ENCODE assay signal across 8 cellular contexts in the genomic region with DNA sequence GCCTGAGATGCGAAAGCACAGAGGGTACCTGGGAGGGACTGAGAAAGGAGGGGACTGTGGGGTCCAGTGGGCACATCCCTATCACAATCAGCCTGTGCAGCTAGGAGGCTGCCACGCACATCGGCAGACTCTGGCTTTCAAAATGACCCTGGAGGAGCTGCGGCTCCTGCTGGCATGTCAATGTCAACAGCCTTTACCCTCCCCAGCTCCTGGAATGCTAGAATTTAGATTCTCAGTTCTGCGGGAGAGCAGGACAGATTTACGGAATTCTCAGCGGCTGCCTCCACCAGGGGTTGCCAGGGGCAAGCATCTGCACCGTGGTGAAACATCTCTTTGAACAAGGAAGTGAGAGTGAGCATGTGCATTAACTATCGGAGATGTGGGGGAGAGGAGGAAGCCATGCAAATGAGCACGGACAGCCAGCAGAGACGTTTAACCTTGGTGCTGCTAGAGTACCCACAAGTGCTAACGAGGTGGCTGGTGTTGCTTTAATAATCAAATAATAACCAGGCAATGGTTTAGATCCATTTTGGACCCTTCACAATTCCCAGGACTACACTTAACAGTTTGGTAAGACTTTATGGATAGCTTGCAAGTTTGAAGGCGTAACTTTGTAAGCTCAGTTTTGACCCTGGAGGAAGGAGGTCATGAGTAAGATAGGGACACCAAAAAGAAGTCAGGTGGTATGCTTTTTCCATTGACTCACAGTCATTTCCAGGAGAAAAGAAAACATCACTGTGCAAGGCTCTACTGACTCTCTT. TPM values are rescaled to one million over a fixed set of nuclear protein-coding genes. Genes with fewer than 3 reads are reported as not detected.
DNase-seq lines count a peak whose midpoint lies in the region; ATAC-seq and TF ChIP-seq lines count a peak whose summit lies in the region.

No MANE protein-coding gene starts in this region.

- no peaks in the 10 kb centered on the region for H3K9me3 Mint-ChIP-seq in natural killer cell

- no peaks in the 10 kb centered on the region for H3K27me3 Mint-ChIP-seq in natural killer cell (ENCODE audit: low read depth in 2 of 2)

- peak; percentile 92 for ATAC-seq in HG03378 (IDR thresholded peaks at IDR 0.05; ENCODE audit: unreplicated experiment)
- ATAC-seq in activated CD4-positive, CD25-positive, alpha-beta regulatory T cell treated with anti-CD3 and anti-CD28 coated beads, Interleukin-2, amount 50 U/mL, for 24 hours, result peak; percentile 88 to 89
- peak; percentile 89 to 94 (median 90) for ATAC-seq in natural killer cell

- peak overlapping the region; percentile 90 for H3K4me3 Mint-ChIP-seq in natural killer cell

- H3K36me3 ChIP-seq in duodenal mucosa (ENCODE audit: control insufficient read depth in 1 of 2, insufficient read depth in 2 of 2, low read length in 2 of 2) (peaks cover 5% of the 10 kb centered on the region in 2 donors), stomach smooth muscle (ENCODE audit: control insufficient read depth in 2 of 2, insufficient read depth in 2 of 2, low read length in 2 of 2) (no peaks in the 10 kb centered on the region)

- H3K9ac ChIP-seq in duodenal mucosa (ENCODE audit: low read depth in 1 of 2, low read length in 2 of 2), result peak overlapping the region; percentile 5 to 19
- H3K9ac ChIP-seq in stomach smooth muscle (ENCODE audit: low read length in 2 of 2), result peak overlapping the region; percentile 24 to 29

- peak overlapping the region; percentile 22 for H3K4me3 ChIP-seq in AG10803 (ENCODE audit: low read length)
- peak overlapping the region; percentile 42 to 48 for H3K4me3 ChIP-seq in duodenal mucosa (ENCODE audit: low read depth in 1 of 2, low read length in 2 of 2)
- H3K4me3 ChIP-seq in stomach smooth muscle (ENCODE audit: low read length in 2 of 2), result peak overlapping the region; percentile 31 to 54

- peaks cover 3 to 5% of the 10 kb centered on the region in 2 donors for H3K4me1 ChIP-seq in duodenal mucosa (ENCODE audit: control insufficient read depth in 1 of 2, insufficient read depth in 2 of 2, low read length in 2 of 2)
- H3K4me1 ChIP-seq in stomach smooth muscle (ENCODE audit: control insufficient read depth, insufficient read depth, low read length), result peaks cover 13% of the 10 kb centered on the region

- peak; percentile 52 for TF ChIP-seq CTCF in AG10803 (conservative IDR thresholded peaks at IDR 0.05; ENCODE audit: low read length)
- peak; percentile 39 for TF ChIP-seq CTCF in natural killer cell (IDR thresholded peaks at IDR 0.05)

- H3K36me3 Mint-ChIP-seq in natural killer cell, result no peaks in the 10 kb centered on the region

- peak; percentile 83 for DNase-seq in AG10803 (ENCODE audit: low read depth)
- peak; percentile 86 for DNase-seq in GM19238 (ENCODE audit: insufficient read length, low spot score)
- DNase-seq in natural killer cell, result peak; percentile 23
- no peak for DNase-seq in cortex of kidney (lab: John Stamatoyannopoulos, UW)

- H3K27ac ChIP-seq in duodenal mucosa (ENCODE audit: low read depth, low read length) (no peak overlapping the region), stomach smooth muscle (ENCODE audit: low read length) (no peak overlapping the region)

- H3K9me3 ChIP-seq in duodenal mucosa (ENCODE audit: control insufficient read depth in 1 of 2, low read length in 2 of 2) (no peaks in the 10 kb centered on the region), stomach smooth muscle (ENCODE audit: control insufficient read depth in 2 of 2, low read length in 2 of 2) (no peaks in the 10 kb centered on the region)

- H3K27me3 ChIP-seq in duodenal mucosa (ENCODE audit: control insufficient read depth in 1 of 2, insufficient read depth in 2 of 2, low read length in 2 of 2) (no peaks in the 10 kb centered on the region), stomach smooth muscle (ENCODE audit: control insufficient read depth in 1 of 2, insufficient read depth in 2 of 2, low read length in 2 of 2) (no peaks in the 10 kb centered on the region)

- peaks cover 60 to 64% of the 10 kb centered on the region in 2 donors for H3K4me1 Mint-ChIP-seq in natural killer cell

- H3K27ac Mint-ChIP-seq in natural killer cell, result peak overlapping the region; percentile 84 to 90

- intact Hi-C loops in natural killer cell (cut with micrococcal nuclease), result loop anchor here (2.0 to 10.0 kb wide), 6 partner anchors 36 to 202 kb away; no protein-coding TSS in a partner anchor

RNA-seq across cellular contexts. Expression of gene XYLT1, which starts 54.1 kb away (rescaled TPM):
- total RNA-seq in natural killer cell, result 10 to 100 TPM; 40.9 to 55.5 (median 43.8) TPM
